In the genomic region with DNA sequence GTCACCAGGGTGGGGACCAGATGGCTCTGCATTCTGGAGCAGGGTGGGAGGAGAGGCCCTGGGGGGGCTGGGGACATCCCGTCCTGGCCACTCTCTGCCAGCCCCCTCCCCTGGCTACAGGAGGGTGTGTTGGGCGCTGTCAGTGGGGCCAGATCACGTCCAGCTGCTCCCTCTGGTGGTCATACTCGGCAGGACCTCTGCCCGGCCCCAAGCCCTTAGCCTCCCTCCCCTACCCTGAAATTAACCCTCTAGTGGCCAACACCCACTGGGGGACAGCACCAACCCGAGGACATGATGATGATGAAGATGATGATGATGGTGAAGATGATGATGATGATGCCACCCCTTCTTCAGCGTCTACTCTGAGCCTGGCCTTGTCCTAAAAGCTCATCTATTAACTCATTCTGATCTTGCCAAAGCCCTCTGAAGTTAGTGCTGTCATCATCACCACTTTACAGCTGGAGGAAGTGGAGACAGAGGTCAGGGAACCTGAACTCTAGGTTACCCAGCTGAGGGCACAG, we compare ENCODE assay signal across 8 cellular contexts. TPM values are rescaled to one million over a fixed set of nuclear protein-coding genes. Genes with fewer than 3 reads are reported as not detected.
DNase-seq lines count a peak whose midpoint lies in the region; ATAC-seq and TF ChIP-seq lines count a peak whose summit lies in the region.

No MANE protein-coding gene starts in this region.

- H3K27me3 ChIP-seq in BJ (ENCODE audit: control insufficient read depth, insufficient read depth, low read length): peaks cover 2% of the 10 kb centered on the region; the same call in 1 of the 2 replicates

- H3K36me3 ChIP-seq in BJ (ENCODE audit: control insufficient read depth, insufficient read depth, low read length): no peaks in the 10 kb centered on the region

- H3K4me3 Mint-ChIP-seq in stimulated activated naive CD8-positive, alpha-beta T cell treated with anti-CD3 and anti-CD28 coated beads, Interleukin-15, amount 100 ng/mL, for 72 hours: no peak overlapping the region

- H3K27ac Mint-ChIP-seq in stimulated activated naive CD8-positive, alpha-beta T cell treated with anti-CD3 and anti-CD28 coated beads, Interleukin-15, amount 100 ng/mL, for 72 hours: no peak overlapping the region

- peaks cover 5 to 15% of the 10 kb centered on the region in 2 donors for H3K9me3 Mint-ChIP-seq in stimulated activated naive CD8-positive, alpha-beta T cell treated with anti-CD3 and anti-CD28 coated beads, Interleukin-15, amount 100 ng/mL, for 72 hours

- H3K4me1 Mint-ChIP-seq in stimulated activated naive CD8-positive, alpha-beta T cell treated with anti-CD3 and anti-CD28 coated beads, Interleukin-15, amount 100 ng/mL, for 72 hours: no peaks in the 10 kb centered on the region

- H3K4me3 ChIP-seq in BJ (ENCODE audit: low read depth, low read length): no peak overlapping the region

- POLR2A ChIA-PET in BJ (lab: Charles Lee): no interaction called here

- CTCF ChIA-PET in BJ (lab: Yijun Ruan, JAX): interaction anchor here (1.0 to 5.6 kb wide), 25 partner anchors 8 to 128 kb away, joined by 3 to 77 read pairs (median 9); a partner anchor contains a TSS

- DNase-seq in BJ (ENCODE audit: low read depth): no peak
- DNase-seq in HCEC 1CT: peak; percentile 24
- peak; percentile 35 for DNase-seq in NOMO-1 treated with DMSO at 0.1 percent for 48 hours (lab: John Stamatoyannopoulos, UW; ENCODE audit: unreplicated experiment)
- peak; percentile 54 for DNase-seq in activated T-cell treated with anti-CD3 and anti-CD28 coated beads for 4 hours
- peak; percentile 81 for DNase-seq in myocyte (ENCODE audit: low read depth)
- peak; percentile 75 to 80 for DNase-seq in stimulated activated naive CD8-positive, alpha-beta T cell treated with anti-CD3 and anti-CD28 coated beads, Interleukin-15, amount 100 ng/mL, for 72 hours

- H3K27me3 Mint-ChIP-seq in stimulated activated naive CD8-positive, alpha-beta T cell treated with anti-CD3 and anti-CD28 coated beads, Interleukin-15, amount 100 ng/mL, for 72 hours: peaks cover 9% of the 10 kb centered on the region

- TF ChIP-seq CTCF in BJ (IDR thresholded peaks at IDR 0.05; ENCODE audit: insufficient read depth, low read depth, low read length): peak; percentile 93

- ATAC-seq in esophagus mucosa (peak; percentile 62), GM18502 (IDR thresholded peaks at IDR 0.05; ENCODE audit: poor library complexity, unreplicated experiment) (no peak)
- peak; percentile 90 for ATAC-seq in stimulated activated naive CD8-positive, alpha-beta T cell treated with anti-CD3 and anti-CD28 coated beads, Interleukin-15, amount 100 ng/mL, for 72 hours

RNA-seq across cellular contexts. Expression of a gene that starts 0.6 kb away (rescaled TPM):
- polyA plus RNA-seq in BJ (2011; rRNA removed): 0.17 and 0.25 TPM in 2 replicates
- polyA minus RNA-seq in BJ (2011; rRNA and poly(A)+ RNA removed): not detected in 2 replicates
- total RNA-seq in esophagus mucosa: 1.4 TPM
- 0.68 and 1.4 TPM in 2 replicates for total RNA-seq in myocyte
- 0.88 TPM for polyA plus RNA-seq in myocyte (2012)

RNA-seq across cellular contexts. Expression of a gene that starts 3.2 kb away (rescaled TPM):
- polyA plus RNA-seq in BJ (2011; rRNA removed): 3.8 and 4.0 TPM in 2 replicates
- 1.8 and 2.3 TPM in 2 replicates for polyA minus RNA-seq in BJ (2011; rRNA and poly(A)+ RNA removed)
- 2.1 TPM for total RNA-seq in esophagus mucosa
- total RNA-seq in myocyte: 22.9 and 36.6 TPM in 2 replicates
- 25.5 TPM for polyA plus RNA-seq in myocyte (2012)

RNA-seq across cellular contexts. Expression of a gene that starts 7.6 kb away (rescaled TPM):
- 0.10 TPM in 1 of 2 replicates, not detected in the other for polyA plus RNA-seq in BJ (2011; rRNA removed)
- polyA minus RNA-seq in BJ (2011; rRNA and poly(A)+ RNA removed): not detected in 2 replicates
- not detected for total RNA-seq in esophagus mucosa
- not detected in 2 replicates for total RNA-seq in myocyte
- not detected for polyA plus RNA-seq in myocyte (2012)

RNA-seq across cellular contexts. Expression of a gene that starts 19.1 kb away (rescaled TPM):
- polyA plus RNA-seq in BJ (2011; rRNA removed): 248 and 332 TPM in 2 replicates
- polyA minus RNA-seq in BJ (2011; rRNA and poly(A)+ RNA removed): 323 and 327 TPM in 2 replicates
- total RNA-seq in esophagus mucosa (114 TPM), myocyte (12.0 and 19.5 TPM in 2 replicates)
- polyA plus RNA-seq in myocyte (2012): 52.5 TPM

RNA-seq across cellular contexts. Expression of a gene that starts 19.8 kb away (rescaled TPM):
- polyA plus RNA-seq in BJ (2011; rRNA removed): not detected in 2 replicates
- not detected in 2 replicates for polyA minus RNA-seq in BJ (2011; rRNA and poly(A)+ RNA removed)
- 736 TPM for total RNA-seq in esophagus mucosa
- 0.91 TPM in 1 of 2 replicates, not detected in the other for total RNA-seq in myocyte
- polyA plus RNA-seq in myocyte (2012): 0.50 TPM
